28 cellular contexts compared by ENCODE assay signal in genomic region chr15:42741710-42742109, GRCh38.
"Had no signal": no experiment of that assay in that cellular context is flagged by ENCODE, and none has a peak within 500 bp of the region (broad histone marks: within the 10 kb centered on the region; RNA-seq: fewer than 3 reads in every experiment).

No MANE protein-coding gene starts in this region.

- H3K36me3 ChIP-seq: colonic mucosa, right lobe of liver had no signal

- H3K9me3 ChIP-seq: colonic mucosa, heart left ventricle, lower lobe of right lung, right lobe of liver, testis, transverse colon had no signal

- DNase-seq: activated CD4-positive, alpha-beta T cell treated with anti-CD3 and anti-CD28 coated beads for 36 hours; activated CD4-positive, CD25-positive, alpha-beta regulatory T cell; activated CD8-positive, alpha-beta memory T cell treated with anti-CD3 and anti-CD28 coated beads, Interleukin-2, amount 10 ng/mL, durations not matched to agents 7 days and 5 days; activated CD8-positive, alpha-beta T cell treated with anti-CD3 and anti-CD28 coated beads, Interleukin-2, amount 10 ng/mL, durations not matched to agents 7 days and 5 days; activated naive CD8-positive, alpha-beta T cell treated with anti-CD3 and anti-CD28 coated beads, Interleukin-2, amount 50 U/mL, for 24 hours; activated T-cell treated with anti-CD3 and anti-CD28 coated beads, Interleukin-2, amount 50 U/mL, for 48 hours; colonic mucosa; effector memory CD8-positive, alpha-beta T cell; erythroblast; foreskin fibroblast; heart left ventricle; hypothalamus; immature natural killer cell; kidney; left colon; lower lobe of right lung; mesenchymal stem cell; natural killer cell; right lobe of liver; stimulated activated CD4-positive, alpha-beta T cell treated with anti-CD3 and anti-CD28 coated beads, Interleukin-12 subunit alpha, Interleukin-12 subunit beta, amount 100 ng/mL, for 4 hours; stimulated activated CD4-positive, alpha-beta T cell treated with anti-CD3 and anti-CD28 coated beads, Interleukin-4, amount 100 ng/mL, for 1 hour; stimulated activated naive CD8-positive, alpha-beta T cell treated with anti-CD3 and anti-CD28 coated beads, Interleukin-15, Interleukin-2, amounts not matched to agents 100 U/mL and 50 U/mL, for 24 hours; T-helper 1 cell; testis; transverse colon had no signal

- H3K27me3 Mint-ChIP-seq: activated CD4-positive, alpha-beta T cell treated with anti-CD3 and anti-CD28 coated beads for 36 hours; activated CD8-positive, alpha-beta memory T cell treated with anti-CD3 and anti-CD28 coated beads, Interleukin-2, amount 10 ng/mL, durations not matched to agents 7 days and 5 days; activated naive CD4-positive, alpha-beta T cell treated with anti-CD3 and anti-CD28 coated beads, Interleukin-2, amount 50 U/mL, for 24 hours; activated naive CD8-positive, alpha-beta T cell treated with anti-CD3 and anti-CD28 coated beads, Interleukin-2, amount 50 U/mL, for 24 hours; effector memory CD8-positive, alpha-beta T cell had no signal

- H3K36me3 Mint-ChIP-seq: activated CD8-positive, alpha-beta memory T cell treated with anti-CD3 and anti-CD28 coated beads, Interleukin-2, amount 10 ng/mL, durations not matched to agents 7 days and 5 days had no signal

- H3K4me3 Mint-ChIP-seq: activated CD4-positive, alpha-beta T cell treated with anti-CD3 and anti-CD28 coated beads for 36 hours; activated CD8-positive, alpha-beta memory T cell treated with anti-CD3 and anti-CD28 coated beads, Interleukin-2, amount 10 ng/mL, durations not matched to agents 7 days and 5 days; activated CD8-positive, alpha-beta T cell treated with anti-CD3 and anti-CD28 coated beads, Interleukin-2, amount 10 ng/mL, durations not matched to agents 7 days and 5 days; activated naive CD4-positive, alpha-beta T cell treated with anti-CD3 and anti-CD28 coated beads, Interleukin-2, amount 50 U/mL, for 24 hours; activated naive CD8-positive, alpha-beta T cell treated with anti-CD3 and anti-CD28 coated beads, Interleukin-2, amount 50 U/mL, for 24 hours; effector memory CD8-positive, alpha-beta T cell; immature natural killer cell; natural killer cell; T-helper 2 cell treated with Interferon-gamma antibody and Interleukin-4, amounts not matched to agents 5 μg/mL and 100 μg/mL, for 36 hours had no signal

- H3K27ac Mint-ChIP-seq: activated CD4-positive, alpha-beta T cell treated with anti-CD3 and anti-CD28 coated beads for 36 hours; activated CD8-positive, alpha-beta memory T cell treated with anti-CD3 and anti-CD28 coated beads, Interleukin-2, amount 10 ng/mL, durations not matched to agents 7 days and 5 days; activated CD8-positive, alpha-beta T cell treated with anti-CD3 and anti-CD28 coated beads, Interleukin-2, amount 10 ng/mL, durations not matched to agents 7 days and 5 days; activated naive CD4-positive, alpha-beta T cell treated with anti-CD3 and anti-CD28 coated beads, Interleukin-2, amount 50 U/mL, for 24 hours; activated naive CD8-positive, alpha-beta T cell treated with anti-CD3 and anti-CD28 coated beads, Interleukin-2, amount 50 U/mL, for 24 hours; activated T-helper 2 cell treated with anti-CD3 and anti-CD28 coated beads, Interferon-gamma antibody, Interleukin-2, Interleukin-4, amounts not matched to agents 10 μg/mL and 5 μg/mL and 100 μg/mL, durations not matched to agents 14 hours and 24 hours and 36 hours; effector memory CD8-positive, alpha-beta T cell; immature natural killer cell; natural killer cell; T-helper 2 cell treated with Interferon-gamma antibody and Interleukin-4, amounts not matched to agents 5 μg/mL and 100 μg/mL, for 36 hours had no signal

- H3K9me3 Mint-ChIP-seq: activated naive CD4-positive, alpha-beta T cell treated with anti-CD3 and anti-CD28 coated beads, Interleukin-2, amount 50 U/mL, for 24 hours; activated naive CD8-positive, alpha-beta T cell treated with anti-CD3 and anti-CD28 coated beads, Interleukin-2, amount 50 U/mL, for 24 hours; activated T-helper 2 cell treated with anti-CD3 and anti-CD28 coated beads, Interferon-gamma antibody, Interleukin-2, Interleukin-4, amounts not matched to agents 10 μg/mL and 5 μg/mL and 100 μg/mL, durations not matched to agents 14 hours and 24 hours and 36 hours; effector memory CD8-positive, alpha-beta T cell; immature natural killer cell; natural killer cell; T-helper 2 cell treated with Interferon-gamma antibody and Interleukin-4, amounts not matched to agents 5 μg/mL and 100 μg/mL, for 36 hours had no signal

- H3K27ac ChIP-seq: colonic mucosa, heart left ventricle, lower lobe of right lung, right lobe of liver, testis, transverse colon had no signal

- H3K4me3 ChIP-seq: colonic mucosa, heart left ventricle, lower lobe of right lung, right lobe of liver, testis, transverse colon had no signal
